In the genomic region with DNA sequence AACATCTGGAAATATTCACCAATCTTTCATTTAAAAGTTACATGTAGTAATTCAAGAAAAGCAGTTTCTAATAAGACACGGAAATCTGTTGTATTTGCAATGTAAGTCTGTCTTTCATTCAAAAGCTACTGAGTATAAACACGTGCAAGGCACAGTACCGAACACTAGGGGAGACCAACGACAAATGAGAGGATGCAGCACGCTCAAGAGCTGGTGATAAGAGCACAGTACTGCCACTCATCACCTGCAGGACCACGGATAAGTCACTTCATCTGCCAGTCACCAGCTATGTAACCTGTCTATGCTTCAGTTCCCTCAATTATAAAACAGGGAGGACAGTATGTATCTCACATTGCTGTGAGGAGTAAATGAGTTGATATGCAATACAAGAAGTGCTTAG, we compare ENCODE assay signal across 8 cellular contexts.
DNase-seq lines count a peak whose midpoint lies in the region; ATAC-seq, FAIRE-seq and TF ChIP-seq lines count a peak whose summit lies in the region.

No MANE protein-coding gene starts in this region.

- H3K27ac ChIP-seq in GM23338 (ENCODE audit: low read depth) = no peak overlapping the region
- no peak overlapping the region for H3K27ac ChIP-seq in RWPE2 (ENCODE audit: poor library complexity, severe bottlenecking)
- H3K27ac ChIP-seq in astrocyte (ENCODE audit: low read depth, low read length) = no peak overlapping the region

- H3K36me3 Mint-ChIP-seq in GM23338 (ENCODE audit: low read depth) (peaks cover 18% of the 10 kb centered on the region), astrocyte (ENCODE audit: low read depth, unreplicated experiment) (peaks cover 12% of the 10 kb centered on the region), memory B cell (peaks cover 24% of the 10 kb centered on the region)

- FAIRE-seq in astrocyte (lab: Jason Lieb, UNC) = no peak

- H2AFZ ChIP-seq in GM23338 = no peak overlapping the region
- no peak overlapping the region for H2AFZ ChIP-seq in astrocyte (ENCODE audit: low read depth, low read length)

- H3K27me3 ChIP-seq in GM23338 (ENCODE audit: insufficient read depth) (no peaks in the 10 kb centered on the region), RWPE2 (ENCODE audit: insufficient read depth, poor library complexity, severe bottlenecking) (no peaks in the 10 kb centered on the region), astrocyte (ENCODE audit: insufficient read depth, low read length) (no peaks in the 10 kb centered on the region)

- ATAC-seq in GM23338 (peak; percentile 98), RWPE2 (ENCODE audit: low read depth) (peak; percentile 81), memory B cell (ENCODE audit: low read depth) (peak; percentile 99), HG02884 (IDR thresholded peaks at IDR 0.05; ENCODE audit: unreplicated experiment) (no peak), GM21723 (IDR thresholded peaks at IDR 0.05; ENCODE audit: unreplicated experiment) (no peak)

- H3K9ac ChIP-seq in astrocyte (ENCODE audit: low read length) = no peak overlapping the region

- peaks cover 5% of the 10 kb centered on the region; the same call in 1 of the 2 replicates for H3K36me3 ChIP-seq in GM23338 (ENCODE audit: insufficient read depth)
- peaks cover 6% of the 10 kb centered on the region; the same call in 1 of the 2 replicates for H3K36me3 ChIP-seq in RWPE2 (ENCODE audit: low read depth)
- H3K36me3 ChIP-seq in astrocyte (ENCODE audit: insufficient read depth, low read length) = peaks cover 6% of the 10 kb centered on the region

- H3K27me3 Mint-ChIP-seq in GM23338 (ENCODE audit: insufficient read depth, low read depth, poor library complexity) (peaks cover 7% of the 10 kb centered on the region), astrocyte (ENCODE audit: low read depth, unreplicated experiment) (no peaks in the 10 kb centered on the region), memory B cell (no peaks in the 10 kb centered on the region)

- H3K4me1 Mint-ChIP-seq in GM23338 (no peaks in the 10 kb centered on the region), astrocyte (ENCODE audit: low read depth, unreplicated experiment) (peaks cover 14% of the 10 kb centered on the region), memory B cell (peaks cover 3% of the 10 kb centered on the region)

- TF ChIP-seq CTCF in GM23338 (conservative IDR thresholded peaks at IDR 0.05; ENCODE audit: low read depth in 2 of 2) = peak; percentile 38 to 41
- TF ChIP-seq CTCF in RWPE2 (IDR thresholded peaks at IDR 0.05; ENCODE audit: poor library complexity, severe bottlenecking) = no peak
- TF ChIP-seq CTCF in astrocyte (IDR thresholded peaks at IDR 0.05; ENCODE audit: insufficient read depth, low read depth, low read length) = peak; percentile 8

- no peak overlapping the region for H3K27ac Mint-ChIP-seq in GM23338
- peak overlapping the region; percentile 14 for H3K27ac Mint-ChIP-seq in astrocyte (ENCODE audit: unreplicated experiment)
- peak overlapping the region; percentile 48 for H3K27ac Mint-ChIP-seq in memory B cell

- H3K4me1 ChIP-seq in GM23338 (ENCODE audit: insufficient read depth) (no peaks in the 10 kb centered on the region), RWPE2 (ENCODE audit: insufficient read depth, poor library complexity, severe bottlenecking) (peaks cover 3% of the 10 kb centered on the region), astrocyte (ENCODE audit: insufficient read depth, low read length) (peaks cover 2% of the 10 kb centered on the region)

- H3K79me2 ChIP-seq in GM23338 (replicated peaks; ENCODE audit: insufficient read depth) = no peaks in the 10 kb centered on the region
- no peaks in the 10 kb centered on the region for H3K79me2 ChIP-seq in astrocyte (ENCODE audit: insufficient read depth, low read length)

- H4K20me1 ChIP-seq in GM23338 (replicated peaks; ENCODE audit: insufficient read depth) = no peaks in the 10 kb centered on the region
- no peaks in the 10 kb centered on the region for H4K20me1 ChIP-seq in astrocyte (ENCODE audit: insufficient read depth, low read length)

- H3K4me3 ChIP-seq in GM23338 (no peak overlapping the region), RWPE2 (ENCODE audit: severe bottlenecking) (no peak overlapping the region), astrocyte (ENCODE audit: insufficient read depth, low read depth, low read length) (no peak overlapping the region)

- H3F3A ChIP-seq in GM23338 (replicated peaks; ENCODE audit: low read depth) = no peaks in the 10 kb centered on the region

- no peaks in the 10 kb centered on the region for H3K9me2 ChIP-seq in GM23338 (ENCODE audit: insufficient read depth)

- H3K4me3 Mint-ChIP-seq in GM23338 (no peak overlapping the region), astrocyte (ENCODE audit: unreplicated experiment) (no peak overlapping the region), memory B cell (no peak overlapping the region)

- H3K4me2 ChIP-seq in GM23338 (no peak overlapping the region), astrocyte (ENCODE audit: low read length) (no peak overlapping the region)

- H3K9me3 ChIP-seq in RWPE2 (ENCODE audit: severe bottlenecking) (no peaks in the 10 kb centered on the region), astrocyte (ENCODE audit: insufficient read depth, low read depth, low read length) (no peaks in the 10 kb centered on the region)

- DNase-seq in COR-L47 (lab: John Stamatoyannopoulos, UW) (peak; percentile 5), GM23338 (ENCODE audit: low spot score) (peak; percentile 72), RWPE2 (ENCODE audit: low spot score) (no peak), astrocyte (ENCODE audit: low read depth) (peak; percentile 8), memory B cell (ENCODE audit: low spot score in 2 of 2) (peak in 1 of 2 donors; percentile 15), inferior parietal cortex (ENCODE audit: extremely low spot score) (no peak)

- H3K9me3 Mint-ChIP-seq in GM23338 (no peaks in the 10 kb centered on the region), astrocyte (ENCODE audit: unreplicated experiment) (no peaks in the 10 kb centered on the region), memory B cell (no peaks in the 10 kb centered on the region)

TF ChIP-seq in GM23338, 12 proteins besides CTCF, POLR2A, EP300 and RAD21:
- TF ChIP-seq, protein P1, sequence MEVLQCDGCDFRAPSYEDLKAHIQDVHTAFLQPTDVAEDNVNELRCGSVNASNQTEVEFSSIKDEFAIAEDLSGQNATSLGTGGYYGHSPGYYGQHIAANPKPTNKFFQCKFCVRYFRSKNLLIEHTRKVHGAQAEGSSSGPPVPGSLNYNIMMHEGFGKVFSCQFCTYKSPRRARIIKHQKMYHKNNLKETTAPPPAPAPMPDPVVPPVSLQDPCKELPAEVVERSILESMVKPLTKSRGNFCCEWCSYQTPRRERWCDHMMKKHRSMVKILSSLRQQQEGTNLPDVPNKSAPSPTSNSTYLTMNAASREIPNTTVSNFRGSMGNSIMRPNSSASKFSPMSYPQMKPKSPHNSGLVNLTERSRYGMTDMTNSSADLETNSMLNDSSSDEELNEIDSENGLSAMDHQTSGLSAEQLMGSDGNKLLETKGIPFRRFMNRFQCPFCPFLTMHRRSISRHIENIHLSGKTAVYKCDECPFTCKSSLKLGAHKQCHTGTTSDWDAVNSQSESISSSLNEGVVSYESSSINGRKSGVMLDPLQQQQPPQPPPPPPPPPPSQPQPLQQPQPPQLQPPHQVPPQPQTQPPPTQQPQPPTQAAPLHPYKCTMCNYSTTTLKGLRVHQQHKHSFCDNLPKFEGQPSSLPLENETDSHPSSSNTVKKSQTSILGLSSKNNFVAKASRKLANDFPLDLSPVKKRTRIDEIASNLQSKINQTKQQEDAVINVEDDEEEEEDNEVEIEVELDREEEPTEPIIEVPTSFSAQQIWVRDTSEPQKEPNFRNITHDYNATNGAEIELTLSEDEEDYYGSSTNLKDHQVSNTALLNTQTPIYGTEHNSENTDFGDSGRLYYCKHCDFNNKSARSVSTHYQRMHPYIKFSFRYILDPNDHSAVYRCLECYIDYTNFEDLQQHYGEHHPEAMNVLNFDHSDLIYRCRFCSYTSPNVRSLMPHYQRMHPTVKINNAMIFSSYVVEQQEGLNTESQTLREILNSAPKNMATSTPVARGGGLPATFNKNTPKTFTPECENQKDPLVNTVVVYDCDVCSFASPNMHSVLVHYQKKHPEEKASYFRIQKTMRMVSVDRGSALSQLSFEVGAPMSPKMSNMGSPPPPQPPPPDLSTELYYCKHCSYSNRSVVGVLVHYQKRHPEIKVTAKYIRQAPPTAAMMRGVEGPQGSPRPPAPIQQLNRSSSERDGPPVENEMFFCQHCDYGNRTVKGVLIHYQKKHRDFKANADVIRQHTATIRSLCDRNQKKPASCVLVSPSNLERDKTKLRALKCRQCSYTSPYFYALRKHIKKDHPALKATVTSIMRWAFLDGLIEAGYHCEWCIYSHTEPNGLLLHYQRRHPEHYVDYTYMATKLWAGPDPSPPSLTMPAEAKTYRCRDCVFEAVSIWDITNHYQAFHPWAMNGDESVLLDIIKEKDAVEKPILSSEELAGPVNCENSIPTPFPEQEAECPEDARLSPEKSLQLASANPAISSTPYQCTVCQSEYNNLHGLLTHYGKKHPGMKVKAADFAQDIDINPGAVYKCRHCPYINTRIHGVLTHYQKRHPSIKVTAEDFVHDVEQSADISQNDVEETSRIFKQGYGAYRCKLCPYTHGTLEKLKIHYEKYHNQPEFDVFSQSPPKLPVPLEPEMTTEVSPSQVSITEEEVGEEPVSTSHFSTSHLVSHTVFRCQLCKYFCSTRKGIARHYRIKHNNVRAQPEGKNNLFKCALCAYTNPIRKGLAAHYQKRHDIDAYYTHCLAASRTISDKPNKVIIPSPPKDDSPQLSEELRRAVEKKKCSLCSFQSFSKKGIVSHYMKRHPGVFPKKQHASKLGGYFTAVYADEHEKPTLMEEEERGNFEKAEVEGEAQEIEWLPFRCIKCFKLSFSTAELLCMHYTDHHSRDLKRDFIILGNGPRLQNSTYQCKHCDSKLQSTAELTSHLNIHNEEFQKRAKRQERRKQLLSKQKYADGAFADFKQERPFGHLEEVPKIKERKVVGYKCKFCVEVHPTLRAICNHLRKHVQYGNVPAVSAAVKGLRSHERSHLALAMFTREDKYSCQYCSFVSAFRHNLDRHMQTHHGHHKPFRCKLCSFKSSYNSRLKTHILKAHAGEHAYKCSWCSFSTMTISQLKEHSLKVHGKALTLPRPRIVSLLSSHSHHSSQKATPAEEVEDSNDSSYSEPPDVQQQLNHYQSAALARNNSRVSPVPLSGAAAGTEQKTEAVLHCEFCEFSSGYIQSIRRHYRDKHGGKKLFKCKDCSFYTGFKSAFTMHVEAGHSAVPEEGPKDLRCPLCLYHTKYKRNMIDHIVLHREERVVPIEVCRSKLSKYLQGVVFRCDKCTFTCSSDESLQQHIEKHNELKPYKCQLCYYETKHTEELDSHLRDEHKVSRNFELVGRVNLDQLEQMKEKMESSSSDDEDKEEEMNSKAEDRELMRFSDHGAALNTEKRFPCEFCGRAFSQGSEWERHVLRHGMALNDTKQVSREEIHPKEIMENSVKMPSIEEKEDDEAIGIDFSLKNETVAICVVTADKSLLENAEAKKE (CRISPR knock-in tag; IDR thresholded peaks at IDR 0.05) = no peak
- peak; percentile 48; the same call in 1 of the 2 replicates for TF ChIP-seq CREB1 (CRISPR knock-in tag; IDR thresholded peaks at IDR 0.05; ENCODE audit: low read depth)
TF ChIP-seq in GM23338: peak in this region for 1.

Comparison
In these comparisons a context has a peak if more than half of its experiments do, and no peak if none do; other contexts are left out.
1. DNase-seq: peak in COR-L47 (single experiment), GM23338 (single experiment) and astrocyte (single experiment); none in RWPE2 (single experiment) and inferior parietal cortex (single experiment).
2. ATAC-seq: peak in GM23338 (single experiment), RWPE2 (single experiment) and memory B cell (single experiment); none in HG02884 (single experiment) and GM21723 (single experiment).